In the genomic region with DNA sequence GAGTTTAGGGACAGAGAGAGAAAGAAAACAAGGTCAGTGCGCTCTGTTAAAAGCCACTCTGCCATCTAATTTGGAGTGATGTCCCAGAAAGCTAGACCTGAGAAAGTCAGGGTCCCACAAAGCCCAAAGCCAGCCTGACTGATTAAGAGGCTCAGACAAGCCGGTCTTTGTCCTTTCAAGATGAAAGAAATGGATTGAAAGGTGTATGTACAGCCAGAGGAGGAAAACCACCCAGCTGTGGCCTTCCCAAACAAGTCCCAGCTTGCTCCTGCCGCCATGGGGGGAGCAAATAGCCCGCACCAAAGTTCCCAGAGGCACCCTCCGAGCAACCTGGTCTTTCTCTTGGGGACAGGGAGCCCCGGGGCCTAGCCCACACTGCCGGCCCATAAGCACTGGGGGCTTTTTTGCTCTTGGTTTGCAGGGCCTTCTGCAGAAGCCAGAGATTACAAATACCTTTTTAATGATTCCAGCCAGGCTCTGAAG, we compare ENCODE assay signal across 17 cellular contexts. TPM values are rescaled to one million over a fixed set of nuclear protein-coding genes. Genes with fewer than 3 reads are reported as not detected.
DNase-seq lines count a peak whose midpoint lies in the region; ATAC-seq and TF ChIP-seq lines count a peak whose summit lies in the region.
"Had no signal": no experiment of that assay in that cellular context is flagged by ENCODE, and none has a peak within 500 bp of the region (broad histone marks: within the 10 kb centered on the region; RNA-seq: fewer than 3 reads in every experiment).

No MANE protein-coding gene starts in this region.

- WGBS in smooth muscle cell (ENCODE audit: low lambda C conversion rate): 44% methylated on average over 7 of the region's 7 CpGs

- H3K36me3 ChIP-seq in cardiac muscle cell: no peaks in the 10 kb centered on the region
- H3K36me3 ChIP-seq in SU-DHL-6 (ENCODE audit: low read length): 0 out of 2 replicates have a peak, but pooled peaks cover 3% of the 10 kb centered on the region
- H3K36me3 ChIP-seq in smooth muscle cell (ENCODE audit: low read depth): no peaks in the 10 kb centered on the region

- peak overlapping the region; percentile 88 for H3K27ac ChIP-seq in cardiac muscle cell
- peak overlapping the region; percentile 86 for H3K27ac ChIP-seq in SU-DHL-6 (ENCODE audit: low read depth, low read length)
- H3K27ac ChIP-seq in smooth muscle cell (ENCODE audit: low read depth): no peak overlapping the region

- intact Hi-C loops in left cardiac atrium (cut with DNase I): loop anchor here in 1 of 2 donors (5.0 kb wide), 2 partner anchors 116 to 171 kb away; no protein-coding TSS in a partner anchor

- H3K4me3 ChIP-seq in cardiac muscle cell (peak overlapping the region; percentile 55), SU-DHL-6 (ENCODE audit: insufficient read depth, low read length, poor library complexity, severe bottlenecking) (peak overlapping the region; percentile 96), iPS-18c (ENCODE audit: insufficient read depth, low read depth, low read length) (peak overlapping the region; percentile 28), smooth muscle cell (peak overlapping the region; percentile 64)

- H3F3A ChIP-seq in SU-DHL-6 (ENCODE audit: insufficient read depth): peaks cover 37% of the 10 kb centered on the region
- peaks cover 3% of the 10 kb centered on the region for H3F3A ChIP-seq in smooth muscle cell (ENCODE audit: low read depth)

- DNase-seq in cardiac muscle cell (ENCODE audit: low read depth in 1 of 2, low spot score in 1 of 2) (no peak), left cardiac atrium (no peak), smooth muscle cell (lab: John Stamatoyannopoulos, UW; ENCODE audit: unreplicated experiment) (no peak), hepatic stellate cell (ENCODE audit: low spot score) (no peak), occipital lobe (lab: John Stamatoyannopoulos, UW) (no peak)
- DNase-seq: activated CD4-positive, alpha-beta T cell treated with anti-CD3 and anti-CD28 coated beads, Interleukin-2, amount 10 ng/mL, durations not matched to agents 24 days and 14 days; activated naive CD8-positive, alpha-beta T cell treated with anti-CD3 and anti-CD28 coated beads, Interleukin-2, amount 10 ng/mL, durations not matched to agents 7 days and 5 days; activated T-cell treated with anti-CD3 and anti-CD28 coated beads, Interleukin-2, amount 50 U/mL, for 24 hours; CD4-positive, alpha-beta T cell; kidney; NCI-H187; NCI-H748 treated with DMSO at 0.1 percent for 48 hours had no signal

- H3K9ac ChIP-seq in SU-DHL-6 (ENCODE audit: low read length): peak overlapping the region; percentile 96
- no peak overlapping the region for H3K9ac ChIP-seq in smooth muscle cell (ENCODE audit: low read depth)

- H3K79me2 ChIP-seq in SU-DHL-6 (ENCODE audit: insufficient read depth, low read length) (peaks cover 81% of the 10 kb centered on the region), smooth muscle cell (ENCODE audit: low read depth) (peaks cover 29% of the 10 kb centered on the region)

- H3K9me2 ChIP-seq in SU-DHL-6 (replicated peaks; ENCODE audit: insufficient read depth, low read length): no peaks in the 10 kb centered on the region

- H3K4me2 ChIP-seq in SU-DHL-6 (ENCODE audit: low read depth, low read length, poor library complexity, severe bottlenecking) (peak overlapping the region; percentile 97), smooth muscle cell (peak overlapping the region; percentile 96)

- H2AFZ ChIP-seq in SU-DHL-6 (ENCODE audit: low read depth, low read length, severe bottlenecking): no peak overlapping the region
- H2AFZ ChIP-seq in smooth muscle cell (ENCODE audit: low read depth): no peak overlapping the region

- H3K9me3 ChIP-seq in cardiac muscle cell (ENCODE audit: low read depth): no peaks in the 10 kb centered on the region
- H3K9me3 ChIP-seq in SU-DHL-6 (ENCODE audit: insufficient read depth, low read length): no peaks in the 10 kb centered on the region
- H3K9me3 ChIP-seq in iPS-18c (ENCODE audit: control insufficient read depth, insufficient read depth, low read length): no peaks in the 10 kb centered on the region
- H3K9me3 ChIP-seq in smooth muscle cell (replicated peaks; ENCODE audit: low read depth): no peaks in the 10 kb centered on the region

- no peak for TF ChIP-seq CTCF in cardiac muscle cell (IDR thresholded peaks at IDR 0.05; ENCODE audit: low read depth, low read length)
- TF ChIP-seq CTCF in SU-DHL-6 (IDR thresholded peaks at IDR 0.05; ENCODE audit: insufficient read depth, low read length, poor library complexity, severe bottlenecking): no peak
- TF ChIP-seq CTCF in smooth muscle cell (IDR thresholded peaks at IDR 0.05; ENCODE audit: borderline replicate concordance, insufficient read depth, poor library complexity, severe bottlenecking): no peak

- H3K4me1 ChIP-seq in cardiac muscle cell (ENCODE audit: low read depth) (peaks cover 50% of the 10 kb centered on the region), smooth muscle cell (ENCODE audit: low read depth) (peaks cover 69% of the 10 kb centered on the region)

- ATAC-seq in left cardiac atrium (no peak), GM18519 (IDR thresholded peaks at IDR 0.05; ENCODE audit: low FRiP score, unreplicated experiment) (no peak)

- H4K20me1 ChIP-seq in SU-DHL-6 (ENCODE audit: low read depth, low read length): peaks cover 7% of the 10 kb centered on the region; the same call in 1 of the 2 replicates
- no peaks in the 10 kb centered on the region for H4K20me1 ChIP-seq in smooth muscle cell (ENCODE audit: low read depth)

- H3K27me3 ChIP-seq in cardiac muscle cell: peaks cover 16% of the 10 kb centered on the region
- H3K27me3 ChIP-seq in SU-DHL-6 (ENCODE audit: low read length): no peaks in the 10 kb centered on the region
- H3K27me3 ChIP-seq in smooth muscle cell (ENCODE audit: low read depth): no peaks in the 10 kb centered on the region

RNA-seq across cellular contexts. Expression of gene BMP7, which starts 3.3 kb away (rescaled TPM):
- 213 and 276 TPM in 2 replicates for total RNA-seq in cardiac muscle cell
- 130 and 178 TPM in 2 replicates for polyA plus RNA-seq in cardiac muscle cell
- 10 to 100 TPM; 23.9 to 29.3 TPM for total RNA-seq in left cardiac atrium
- 18.1 and 19.0 TPM in 2 replicates for total RNA-seq in smooth muscle cell
- 28.3 and 37.3 TPM in 2 replicates for polyA plus RNA-seq in smooth muscle cell
- 8.7 TPM for total RNA-seq in occipital lobe
- total RNA-seq: activated naive CD8-positive, alpha-beta T cell treated with anti-CD3 and anti-CD28 coated beads, Interleukin-2, amount 10 ng/mL, durations not matched to agents 7 days and 5 days; CD4-positive, alpha-beta T cell; endothelial cell of umbilical vein; LHCN-M2 had no signal
- polyA plus RNA-seq: endothelial cell of umbilical vein had no signal

Comparison
In these comparisons a context has a peak if more than half of its experiments do, and no peak if none do; other contexts are left out.
1. H3K4me3 ChIP-seq: peak in every context shown above with its lines; median percentile 96 in SU-DHL-6; 64 in smooth muscle cell; 55 in cardiac muscle cell; 28 in iPS-18c.